9 cellular contexts compared by ENCODE assay signal in genomic region chr18:76490040-76490439, GRCh38. TPM values are rescaled to one million over a fixed set of nuclear protein-coding genes. Genes with fewer than 3 reads are reported as not detected.
DNase-seq lines count a peak whose midpoint lies in the region; ATAC-seq and TF ChIP-seq lines count a peak whose summit lies in the region.
"Had no signal": no experiment of that assay in that cellular context is flagged by ENCODE, and none has a peak within 500 bp of the region (broad histone marks: within the 10 kb centered on the region; RNA-seq: fewer than 3 reads in every experiment).

No MANE protein-coding gene starts in this region.

- DNase-seq in activated CD4-positive, alpha-beta T cell treated with anti-CD3 and anti-CD28 coated beads, Interleukin-2, amount 10 ng/mL, durations not matched to agents 24 days and 14 days, result no peak
- no peak for DNase-seq in activated CD4-positive, alpha-beta T cell treated with anti-CD3 and anti-CD28 coated beads for 1 hour
- DNase-seq in WTC11 (ENCODE audit: low spot score), result no peak
- DNase-seq in stimulated activated naive CD8-positive, alpha-beta T cell treated with anti-CD3 and anti-CD28 coated beads, Interleukin-15, amount 100 ng/mL, for 72 hours, result no peak
- DNase-seq in thyroid gland, result no peak
- DNase-seq: NCI-H1092 had no signal

- no peaks in the 10 kb centered on the region for H3K9me3 Mint-ChIP-seq in activated CD4-positive, alpha-beta T cell treated with anti-CD3 and anti-CD28 coated beads, Interleukin-2, amount 10 ng/mL, durations not matched to agents 24 days and 14 days
- no peaks in the 10 kb centered on the region for H3K9me3 Mint-ChIP-seq in WTC11
- no peaks in the 10 kb centered on the region for H3K9me3 Mint-ChIP-seq in stimulated activated naive CD8-positive, alpha-beta T cell treated with anti-CD3 and anti-CD28 coated beads, Interleukin-15, amount 100 ng/mL, for 72 hours

- peak overlapping the region; percentile 80 for H3K4me3 Mint-ChIP-seq in activated CD4-positive, alpha-beta T cell treated with anti-CD3 and anti-CD28 coated beads, Interleukin-2, amount 10 ng/mL, durations not matched to agents 24 days and 14 days
- H3K4me3 Mint-ChIP-seq in WTC11, result peak overlapping the region; percentile 90
- peak overlapping the region; percentile 92 to 96 for H3K4me3 Mint-ChIP-seq in stimulated activated naive CD8-positive, alpha-beta T cell treated with anti-CD3 and anti-CD28 coated beads, Interleukin-15, amount 100 ng/mL, for 72 hours

- TF ChIP-seq POLR2A in thyroid gland (IDR thresholded peaks at IDR 0.05), result no peak

- no peaks in the 10 kb centered on the region for H3K9me3 ChIP-seq in thyroid gland

- peaks cover 29% of the 10 kb centered on the region for H3K4me1 Mint-ChIP-seq in activated CD4-positive, alpha-beta T cell treated with anti-CD3 and anti-CD28 coated beads, Interleukin-2, amount 10 ng/mL, durations not matched to agents 24 days and 14 days
- peaks cover 62% of the 10 kb centered on the region for H3K4me1 Mint-ChIP-seq in WTC11
- H3K4me1 Mint-ChIP-seq in stimulated activated naive CD8-positive, alpha-beta T cell treated with anti-CD3 and anti-CD28 coated beads, Interleukin-15, amount 100 ng/mL, for 72 hours, result peaks cover 47% of the 10 kb centered on the region

- POLR2A ChIA-PET in WTC11 (lab: Charles Lee), result interaction anchor here (0.8 to 0.9 kb wide), 2 partner anchors 8 to 31 kb away, joined by 3 to 4 read pairs; no protein-coding TSS in a partner anchor

- H3K27me3 ChIP-seq in thyroid gland, result no peaks in the 10 kb centered on the region

- H3K36me3 ChIP-seq in thyroid gland, result no peaks in the 10 kb centered on the region

- TF ChIP-seq CTCF in WTC11 (IDR thresholded peaks at IDR 0.05) (no peak), thyroid gland (IDR thresholded peaks at IDR 0.05) (no peak)

- H3K36me3 Mint-ChIP-seq in activated CD4-positive, alpha-beta T cell treated with anti-CD3 and anti-CD28 coated beads, Interleukin-2, amount 10 ng/mL, durations not matched to agents 24 days and 14 days (ENCODE audit: low read depth), result peaks cover 4% of the 10 kb centered on the region
- no peaks in the 10 kb centered on the region for H3K36me3 Mint-ChIP-seq in WTC11

- CTCF ChIA-PET in WTC11 (lab: Charles Lee), result interaction anchor here (0.8 to 1.0 kb wide), 3 partner anchors 9 to 168 kb away, joined by 3 to 6 read pairs (median 3); no protein-coding TSS in a partner anchor

- no peak overlapping the region for H3K27ac Mint-ChIP-seq in activated CD4-positive, alpha-beta T cell treated with anti-CD3 and anti-CD28 coated beads, Interleukin-2, amount 10 ng/mL, durations not matched to agents 24 days and 14 days
- H3K27ac Mint-ChIP-seq in WTC11, result peak overlapping the region; percentile 19; the same call in 1 of the 2 replicates
- H3K27ac Mint-ChIP-seq in stimulated activated naive CD8-positive, alpha-beta T cell treated with anti-CD3 and anti-CD28 coated beads, Interleukin-15, amount 100 ng/mL, for 72 hours, result no peak overlapping the region

- peak overlapping the region in 1 of 3 donors; percentile 2 for H3K27ac ChIP-seq in thyroid gland

- peak overlapping the region; percentile 57 for H3K4me3 ChIP-seq in iPS-11a (ENCODE audit: low read depth, low read length)
- no peak overlapping the region for H3K4me3 ChIP-seq in thyroid gland (replicated peaks in 1 of 3)

- WGBS in thyroid gland, 2 donors, result 72 to 79% methylated on average over 5 of the region's 5 CpGs

- intact Hi-C loops in activated CD4-positive, alpha-beta T cell treated with anti-CD3 and anti-CD28 coated beads, Interleukin-2, amount 10 ng/mL, durations not matched to agents 24 days and 14 days (cut with micrococcal nuclease), result loop anchor here (5.0 to 10.0 kb wide), 3 partner anchors 78 to 1278 kb away; partner anchors contain the start of gene TSHZ1
- intact Hi-C loops in thyroid gland (cut with DNase I), result no loop called here

- peaks cover 65% of the 10 kb centered on the region for H3K27me3 Mint-ChIP-seq in activated CD4-positive, alpha-beta T cell treated with anti-CD3 and anti-CD28 coated beads, Interleukin-2, amount 10 ng/mL, durations not matched to agents 24 days and 14 days
- H3K27me3 Mint-ChIP-seq in WTC11 (ENCODE audit: low read depth), result peaks cover 50% of the 10 kb centered on the region
- H3K27me3 Mint-ChIP-seq in stimulated activated naive CD8-positive, alpha-beta T cell treated with anti-CD3 and anti-CD28 coated beads, Interleukin-15, amount 100 ng/mL, for 72 hours, result peaks cover 7% of the 10 kb centered on the region

- H3K4me1 ChIP-seq in thyroid gland, result peaks cover 16 to 19% of the 10 kb centered on the region in 2 donors

- ATAC-seq in WTC11, result no peak
- no peak for ATAC-seq in stimulated activated naive CD8-positive, alpha-beta T cell treated with anti-CD3 and anti-CD28 coated beads, Interleukin-15, amount 100 ng/mL, for 72 hours
- ATAC-seq in GM18873 (IDR thresholded peaks at IDR 0.05; ENCODE audit: low FRiP score, unreplicated experiment), result no peak
- no peak for ATAC-seq in HG02852 (IDR thresholded peaks at IDR 0.05; ENCODE audit: unreplicated experiment)

TF ChIP-seq in WTC11, 78 proteins besides CTCF, POLR2A, EP300 and RAD21:
- no peak for TF ChIP-seq RELA (CRISPR knock-in tag; IDR thresholded peaks at IDR 0.05; ENCODE audit: borderline replicate concordance)

RNA-seq across cellular contexts. Expression of gene ZNF516, which starts 5.0 kb away (rescaled TPM):
- 0.85 and 1.6 TPM in 2 replicates for total RNA-seq in activated CD4-positive, alpha-beta T cell treated with anti-CD3 and anti-CD28 coated beads, Interleukin-2, amount 10 ng/mL, durations not matched to agents 24 days and 14 days
- total RNA-seq in WTC11 (2021) (47.3 to 58.6 TPM (median 50.1 TPM) in 3 replicates), thyroid gland (10 to 100 TPM; 25.4 to 44.8 (median 28.6) TPM)

Comparison
In these comparisons a context has a peak if more than half of its experiments do, and no peak if none do; other contexts are left out.
1. RNA of gene ZNF516, which starts 5.0 kb away (total RNA-seq): 47.3 to 58.6 TPM in WTC11 and 25.4 to 44.8 TPM in thyroid gland; 0.85 to 1.6 TPM in activated CD4-positive, alpha-beta T cell treated with anti-CD3 and anti-CD28 coated beads, Interleukin-2, amount 10 ng/mL, durations not matched to agents 24 days and 14 days; every median in the first group is over 10 times any median in the second.
2. Peak in every context shown above with its lines, with median percentiles within 50 percentile points of each other: H3K4me3 Mint-ChIP-seq.